Comparison of ENCODE assay signal across 24 cellular contexts in genomic region chr10:132290631-132291030, GRCh38.
"Had no signal": no experiment of that assay in that cellular context is flagged by ENCODE, and none has a peak within 500 bp of the region (broad histone marks: within the 10 kb centered on the region; RNA-seq: fewer than 3 reads in every experiment).

No MANE protein-coding gene starts in this region.

- FAIRE-seq: astrocyte had no signal

- H3K4me3 ChIP-seq: MG63, Peyer's patch had no signal

- H3K36me3 ChIP-seq: MG63, Peyer's patch had no signal

- ATAC-seq: activated CD8-positive, alpha-beta memory T cell treated with anti-CD3 and anti-CD28 coated beads, Interleukin-2, amount 10 ng/mL, durations not matched to agents 7 days and 5 days; activated naive CD4-positive, alpha-beta T cell treated with anti-CD3 and anti-CD28 coated beads, Interleukin-2, amount 50 U/mL, for 72 hours; activated naive CD8-positive, alpha-beta T cell treated with anti-CD3 and anti-CD28 coated beads, Interleukin-2, amount 50 U/mL, for 24 hours; T-helper 17 cell; WTC11 had no signal

- DNase-seq: activated CD4-positive, alpha-beta T cell treated with anti-CD3 and anti-CD28 coated beads for 48 hours; activated CD4-positive, alpha-beta T cell treated with anti-CD3 and anti-CD28 coated beads, Interleukin-2, amount 50 U/mL, for 48 hours; activated CD4-positive, CD25-positive, alpha-beta regulatory T cell treated with anti-CD3 and anti-CD28 coated beads, Interleukin-2, amount 50 U/mL, for 72 hours; activated CD8-positive, alpha-beta memory T cell treated with anti-CD3 and anti-CD28 coated beads, Interleukin-2, amount 10 ng/mL, durations not matched to agents 7 days and 5 days; activated effector memory CD4-positive, alpha-beta T cell treated with Interleukin-2 at 50 U/mL for 16 hours; activated naive CD4-positive, alpha-beta T cell treated with Interleukin-2 at 50 U/mL for 16 hours; activated naive CD8-positive, alpha-beta T cell treated with anti-CD3 and anti-CD28 coated beads, Interleukin-2, amount 50 U/mL, for 24 hours; activated T-cell treated with anti-CD3 and anti-CD28 coated beads, Interleukin-2, amount 50 U/mL, for 24 hours; amniotic stem cell; MG63; NCI-H1105 treated with DMSO at 0.1 percent for 48 hours; NCI-H1436 treated with DMSO at 0.1 percent for 48 hours; NCI-H187; NCI-H2081 treated with DMSO at 0.1 percent for 48 hours; NCI-H446; NCI-H524; SIG-M5; T-helper 17 cell; T-helper 9 cell had no signal

- H3K9me3 ChIP-seq: Peyer's patch had no signal

- H3K27me3 ChIP-seq: MG63, Peyer's patch had no signal

- H3K4me1 ChIP-seq: Peyer's patch had no signal

- H3K27ac ChIP-seq: Peyer's patch, RWPE1 had no signal
